ENCODE assay signal across 8 cellular contexts in the genomic region with DNA sequence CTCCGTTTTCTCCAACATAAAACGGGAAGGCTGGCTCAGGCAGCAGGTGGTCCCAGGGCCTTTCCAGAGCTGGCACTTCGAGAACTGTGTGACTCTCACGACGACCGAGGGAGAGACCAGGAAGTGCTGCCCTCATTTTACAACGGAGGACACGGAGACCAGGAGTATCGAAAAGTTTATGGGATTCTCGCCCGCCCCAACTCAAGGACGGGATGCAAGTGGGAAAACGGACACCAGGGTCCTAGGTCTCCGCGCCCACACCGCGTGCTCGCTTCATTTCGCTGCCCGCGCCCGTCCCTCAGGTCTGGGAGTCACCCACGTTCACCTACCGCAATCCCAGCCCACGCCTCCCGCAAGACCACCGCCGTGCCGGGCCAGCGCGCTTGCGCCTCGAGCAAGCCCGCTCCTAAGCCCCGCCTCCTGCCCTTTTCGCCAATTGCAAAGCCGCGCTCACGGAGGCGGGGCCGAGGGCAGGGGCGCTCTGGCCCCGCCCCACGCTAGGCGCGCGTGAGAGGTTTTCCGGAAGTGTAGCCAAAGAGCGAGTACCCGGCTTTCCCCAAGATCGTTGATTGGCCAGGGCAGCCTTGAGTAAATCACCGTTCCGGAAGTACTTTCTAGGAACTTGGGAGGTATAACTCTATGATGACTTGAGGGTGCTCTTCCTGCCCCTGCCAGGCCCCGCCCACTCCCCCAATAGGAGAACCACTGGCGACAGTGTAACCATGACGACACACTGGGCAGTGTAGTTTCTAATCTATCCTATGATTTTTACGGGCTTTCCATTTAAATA. TPM values are rescaled to one million over a fixed set of nuclear protein-coding genes. Genes with fewer than 3 reads are reported as not detected.
DNase-seq lines count a peak whose midpoint lies in the region; ATAC-seq, FAIRE-seq and TF ChIP-seq lines count a peak whose summit lies in the region.

A gene (minus strand): TSS at position 392 of the 790 bp plus-strand sequence. CDS start 5,362 bp downstream, outside the sequence.

- TF ChIP-seq CTCF in parathyroid adenoma (IDR thresholded peaks at IDR 0.05) (no peak), transverse colon (IDR thresholded peaks at IDR 0.05) (peak in 1 of 5 experiments; percentile 31)

- H3K36me3 ChIP-seq in adipocyte (ENCODE audit: control insufficient read depth, insufficient read depth, low read length, severe bottlenecking) (no peaks in the 10 kb centered on the region), parathyroid adenoma (ENCODE audit: control insufficient read depth, insufficient read depth, low read length) (no peaks in the 10 kb centered on the region), transverse colon (no peaks in the 10 kb centered on the region)

- H3K79me2 ChIP-seq in parathyroid adenoma, result peaks cover 2% of the 10 kb centered on the region

- TF ChIP-seq POLR2A in GM12891 (IDR thresholded peaks at IDR 0.05; ENCODE audit: low read depth, low read length) (peak; percentile 79), transverse colon (IDR thresholded peaks at IDR 0.05) (peak; percentile 89)

- peak; percentile 100 for FAIRE-seq in GM12891 (lab: Jason Lieb, UNC)

- WGBS in transverse colon (ENCODE audit: low coverage in 1 of 2), 2 donors, result 0% methylated on average over 44 of the region's 57 CpGs; no CpG with 5 or more reads in 1 of the 2 donors

- H3K27ac ChIP-seq in parathyroid adenoma (peak within 1 kb of the TSS; percentile 67), transverse colon (peak within 1 kb of the TSS; percentile 75 to 89 (median 84))

- no peaks in the 10 kb centered on the region for H3K9me3 ChIP-seq in adipocyte (ENCODE audit: control insufficient read depth, low read length)
- no peaks in the 10 kb centered on the region for H3K9me3 ChIP-seq in parathyroid adenoma (ENCODE audit: control insufficient read depth, low read length)
- no peaks in the 10 kb centered on the region for H3K9me3 ChIP-seq in transverse colon

- intact Hi-C loops in cardiac septum (cut with DNase I), result loop anchor here (5.0 kb wide), 1 partner anchor 927 kb away; a partner anchor contains a TSS
- intact Hi-C loops in transverse colon (cut with DNase I; ENCODE audit: low total_unique reads), result no loop called here

- in situ Hi-C loops in transverse colon (cut with MboI; ENCODE audit: low pct_ligation_motif_present in 1 of 4, low pct_unique_long_range_greater_than_20kb in 1 of 4, low sequenced_read_pairs in 3 of 4), result no loop called here

- peak within 1 kb of the TSS; percentile 98 for H3K9ac ChIP-seq in adipocyte (ENCODE audit: low read length)
- peak within 1 kb of the TSS; percentile 19 for H3K9ac ChIP-seq in parathyroid adenoma

- H2AFZ ChIP-seq in parathyroid adenoma, result peak within 1 kb of the TSS; percentile 84

- peaks cover 8% of the 10 kb centered on the region for H3K4me1 ChIP-seq in adipocyte (ENCODE audit: control insufficient read depth, insufficient read depth, low read length)
- H3K4me1 ChIP-seq in parathyroid adenoma, result peaks cover 8% of the 10 kb centered on the region
- peaks cover 6 to 16% (median 14%) of the 10 kb centered on the region in 4 donors for H3K4me1 ChIP-seq in transverse colon

- TF ChIP-seq EP300 in transverse colon (IDR thresholded peaks at IDR 0.05; ENCODE audit: low read depth), result no peak

- peak within 1 kb of the TSS; percentile 82 for H3K4me2 ChIP-seq in parathyroid adenoma (ENCODE audit: low read length)

- DNase-seq in GM12891 (ENCODE audit: insufficient read length, low spot score) (peak; percentile 94), NCI-H1417 treated with DMSO at 0.1 percent for 48 hours (lab: John Stamatoyannopoulos, UW) (peak; percentile 95), SW 1271 (lab: John Stamatoyannopoulos, UW) (peak; percentile 95 to 98), adipocyte (ENCODE audit: low read depth) (peak; percentile 100), cardiac septum (ENCODE audit: low spot score) (peak; percentile 98), transverse colon (peak; percentile 97)

- H3K4me3 ChIP-seq in adipocyte (ENCODE audit: low read length), result peak within 1 kb of the TSS; percentile 98
- H3K4me3 ChIP-seq in parathyroid adenoma (ENCODE audit: low read depth, low read length), result peak within 1 kb of the TSS; percentile 74
- H3K4me3 ChIP-seq in transverse colon, result peak within 1 kb of the TSS; percentile 71 to 88 (median 78)

- peaks cover 4% of the 10 kb centered on the region for H3K27me3 ChIP-seq in adipocyte (replicated peaks; ENCODE audit: control insufficient read depth, insufficient read depth, low read length)
- H3K27me3 ChIP-seq in parathyroid adenoma (ENCODE audit: control insufficient read depth, insufficient read depth, low read length), result no peaks in the 10 kb centered on the region
- no peaks in the 10 kb centered on the region for H3K27me3 ChIP-seq in transverse colon

- ATAC-seq in HG02798 (IDR thresholded peaks at IDR 0.05; ENCODE audit: poor library complexity, unreplicated experiment), result peak; percentile 98

TF ChIP-seq in GM12891, 5 proteins besides CTCF, POLR2A, EP300 and RAD21:
- TF ChIP-seq POLR2AphosphoS5 (IDR thresholded peaks at IDR 0.05; ENCODE audit: low read depth, low read length) (peak; percentile 77), POU2F2 (IDR thresholded peaks at IDR 0.05; ENCODE audit: low read depth, low read length) (peak; percentile 58; the same call in 1 of the 2 replicates), PAX5 (IDR thresholded peaks at IDR 0.05; ENCODE audit: insufficient read depth, low read length, severe bottlenecking) (no peak), SPI1 (IDR thresholded peaks at IDR 0.05; ENCODE audit: low read depth, low read length) (peak; percentile 43), TAF1 (IDR thresholded peaks at IDR 0.05; ENCODE audit: low read depth, low read length) (no peak)

RNA-seq across cellular contexts. Expression of the gene that starts here (rescaled TPM):
- polyA plus RNA-seq in GM12891 (2012; ENCODE audit: low read depth, missing spikeins), result 2.1 TPM
- total RNA-seq in cardiac septum (3.8 TPM), transverse colon (10 to 100 TPM in 1 of 4 donors, 1 to 10 TPM in 2, not detected in 1; 8.9 to 13.5 (median 9.1) TPM)

Comparison
In these comparisons a context has a peak if more than half of its experiments do, and no peak if none do; other contexts are left out.
1. Peak in every context shown above with its lines: DNase-seq, ATAC-seq, H3K4me3 ChIP-seq and H3K27ac ChIP-seq.